28 cellular contexts compared by ENCODE assay signal in the genomic region with DNA sequence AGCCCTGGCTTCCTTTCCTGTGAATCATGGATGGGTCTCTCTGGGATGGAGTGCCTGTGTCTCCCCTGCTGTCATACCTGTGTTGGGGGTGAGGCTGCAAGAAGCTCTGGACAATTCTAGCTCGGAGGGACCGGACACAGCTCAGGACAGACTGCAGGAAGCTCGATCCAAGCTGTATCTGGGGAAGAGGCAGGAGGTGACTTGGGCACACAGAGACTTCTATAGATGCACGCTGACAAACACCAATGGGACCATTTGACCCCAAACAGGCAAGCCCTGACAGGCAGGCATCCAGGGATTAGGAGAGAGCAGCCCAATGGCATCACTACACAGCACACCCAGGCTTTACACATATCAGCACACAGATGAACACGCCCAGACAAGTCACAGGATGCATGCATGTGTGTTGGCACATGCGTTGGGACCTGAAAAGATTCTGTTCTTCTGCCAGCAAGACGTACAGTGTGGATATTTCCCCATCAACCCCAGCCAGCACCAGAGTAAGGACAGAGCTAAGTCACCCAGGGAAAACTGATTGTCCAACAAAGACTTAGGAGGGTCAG. TPM values are rescaled to one million over a fixed set of nuclear protein-coding genes. Genes with fewer than 3 reads are reported as not detected.
"Had no signal": no experiment of that assay in that cellular context is flagged by ENCODE, and none has a peak within 500 bp of the region (broad histone marks: within the 10 kb centered on the region; RNA-seq: fewer than 3 reads in every experiment).

No MANE protein-coding gene starts in this region.

- H3K36me3 Mint-ChIP-seq: immature natural killer cell; mesothelial cell of epicardium; naive thymus-derived CD8-positive, alpha-beta T cell; WTC11 had no signal

- H3K27ac ChIP-seq: hepatocyte, left lung, right atrium auricular region, tibial artery had no signal

- H3K36me3 ChIP-seq: left lung, right atrium auricular region, tibial artery had no signal

- H3K27me3 Mint-ChIP-seq: stimulated activated naive CD8-positive, alpha-beta T cell treated with anti-CD3 and anti-CD28 coated beads, Interleukin-15, Interleukin-2, amounts not matched to agents 100 ng/mL and 50 ng/mL, for 24 hours had no signal

- H3K9me3 ChIP-seq: left lung, right atrium auricular region, tibial artery had no signal

- H3K4me1 Mint-ChIP-seq: immature natural killer cell, WTC11 had no signal

- DNase-seq: activated CD8-positive, alpha-beta memory T cell treated with anti-CD3 and anti-CD28 coated beads for 24 hours; activated CD8-positive, alpha-beta memory T cell treated with anti-CD3 and anti-CD28 coated beads, Interleukin-2, amount 50 U/mL, for 48 hours; activated naive CD4-positive, alpha-beta T cell treated with Interleukin-2 at 50 U/mL for 16 hours; activated T-cell treated with anti-CD3 and anti-CD28 coated beads, Interleukin-2, amount 50 U/mL, for 4 hours; amygdala; dermis blood vessel endothelial cell; effector memory CD4-positive, alpha-beta T cell; foreskin fibroblast; glutamatergic neuron; immature natural killer cell; kidney glomerular epithelial cell; left lung; naive thymus-derived CD8-positive, alpha-beta T cell; stimulated activated CD4-positive, alpha-beta T cell treated with anti-CD3 and anti-CD28 coated beads, Interleukin-4, amount 100 ng/mL, for 24 hours; T-helper 9 cell; tibial artery had no signal

- H3K9me3 Mint-ChIP-seq: activated T-cell treated with anti-CD3 and anti-CD28 coated beads, Interleukin-2, amount 50 U/mL, for 4 hours; immature natural killer cell; mesothelial cell of epicardium; naive thymus-derived CD8-positive, alpha-beta T cell; stimulated activated naive CD8-positive, alpha-beta T cell treated with anti-CD3 and anti-CD28 coated beads, Interleukin-15, Interleukin-2, amounts not matched to agents 100 ng/mL and 50 ng/mL, for 24 hours; WTC11 had no signal

- H3K27ac Mint-ChIP-seq: immature natural killer cell; mesothelial cell of epicardium; stimulated activated naive CD8-positive, alpha-beta T cell treated with anti-CD3 and anti-CD28 coated beads, Interleukin-15, Interleukin-2, amounts not matched to agents 100 ng/mL and 50 ng/mL, for 24 hours; WTC11 had no signal

- H3K4me1 ChIP-seq: left lung, tibial artery had no signal

- H3K4me3 Mint-ChIP-seq: activated T-cell treated with anti-CD3 and anti-CD28 coated beads, Interleukin-2, amount 50 U/mL, for 4 hours; immature natural killer cell; mesothelial cell of epicardium; naive thymus-derived CD8-positive, alpha-beta T cell; stimulated activated naive CD8-positive, alpha-beta T cell treated with anti-CD3 and anti-CD28 coated beads, Interleukin-15, Interleukin-2, amounts not matched to agents 100 ng/mL and 50 ng/mL, for 24 hours; WTC11 had no signal

- ATAC-seq: activated T-cell treated with anti-CD3 and anti-CD28 coated beads, Interleukin-2, amount 50 U/mL, for 4 hours; left lung; naive thymus-derived CD8-positive, alpha-beta T cell; WTC11 had no signal

- H3K27me3 ChIP-seq: hepatocyte, left lung, right atrium auricular region had no signal

- H3K4me3 ChIP-seq: hepatocyte, left lung, right atrium auricular region, tibial artery had no signal

RNA-seq across cellular contexts. Expression of gene LLCFC1, which starts 4.5 kb away (rescaled TPM):
- total RNA-seq: activated T-cell treated with anti-CD3 and anti-CD28 coated beads, Interleukin-2, amount 50 U/mL, for 4 hours; cardiac septum; dermis blood vessel endothelial cell; fibroblast of lung; hepatocyte; lung microvascular endothelial cell; mesothelial cell of epicardium; naive thymus-derived CD8-positive, alpha-beta T cell; osteocyte; progenitor cell of endocrine pancreas; right atrium auricular region; T-helper 1 cell treated with Interleukin-12 subunit alpha and Interleukin-12 subunit beta and Interleukin-4 antibody, amounts not matched to agents 30 ng/mL and 1 ng/mL, for 36 hours; urinary bladder; WTC11 had no signal

RNA-seq across cellular contexts. Expression of gene TRPV5, which starts 10.2 kb away (rescaled TPM):
- total RNA-seq: activated T-cell treated with anti-CD3 and anti-CD28 coated beads, Interleukin-2, amount 50 U/mL, for 4 hours; cardiac septum; dermis blood vessel endothelial cell; fibroblast of lung; hepatocyte; left lung; lung microvascular endothelial cell; osteocyte; right atrium auricular region; T-helper 1 cell treated with Interleukin-12 subunit alpha and Interleukin-12 subunit beta and Interleukin-4 antibody, amounts not matched to agents 30 ng/mL and 1 ng/mL, for 36 hours; WTC11 had no signal

RNA-seq across cellular contexts. Expression of gene KEL, which starts 18.4 kb away (rescaled TPM):
- total RNA-seq: dermis blood vessel endothelial cell, fibroblast of lung, lung microvascular endothelial cell had no signal

RNA-seq across cellular contexts. Expression of gene TRPV6, which starts 58.2 kb away (rescaled TPM):
- total RNA-seq: activated T-cell treated with anti-CD3 and anti-CD28 coated beads, Interleukin-2, amount 50 U/mL, for 4 hours; cardiac septum; dermis blood vessel endothelial cell; fibroblast of lung; lung microvascular endothelial cell; naive thymus-derived CD8-positive, alpha-beta T cell; osteocyte; T-helper 1 cell treated with Interleukin-12 subunit alpha and Interleukin-12 subunit beta and Interleukin-4 antibody, amounts not matched to agents 30 ng/mL and 1 ng/mL, for 36 hours had no signal
